Comparison of ENCODE assay signal across 8 cellular contexts in genomic region chrX:137565921-137566745, GRCh38. TPM values are rescaled to one million over a fixed set of nuclear protein-coding genes. Genes with fewer than 3 reads are reported as not detected.
DNase-seq lines count a peak whose midpoint lies in the region; ATAC-seq, FAIRE-seq and TF ChIP-seq lines count a peak whose summit lies in the region.

TSS of gene ZIC3 (plus strand) at chrX:137566127. CDS start at chrX:137566692, 565 bp downstream.

- CTCF ChIA-PET in H1 (lab: Charles Lee; ENCODE audit: partially characterized antibody): interaction anchor here (0.8 to 1.2 kb wide), 3 partner anchors 16 to 20 kb away, joined by 3 to 5 read pairs (median 4); no protein-coding TSS in a partner anchor

- H4K5ac ChIP-seq in H1 (ENCODE audit: insufficient read length, low read depth, low read length): peak within 1 kb of the TSS; percentile 79

- WGBS in H1 (ENCODE audit: extremely low coverage in 1 of 2, insufficient coverage in 1 of 2, insufficient read length in 1 of 2, insufficient replicate concordance in 2 of 2, low coverage in 1 of 2, low lambda C conversion rate in 2 of 2, missing lambda C conversion rate in 1 of 2), 2 experiments: 0% methylated on average over 12 of the region's 69 CpGs; no CpG with 5 or more reads in 1 of the 2 experiments
- 0 to 1% methylated on average over 3 to 23 of the region's 69 CpGs for WGBS in mesodermal cell (ENCODE audit: insufficient coverage in 2 of 2), 2 experiments
- WGBS in tibial nerve, 2 donors: 0 to 37% methylated on average over 3 to 67 of the region's 69 CpGs

- H3K56ac ChIP-seq in H1 (replicated peaks; ENCODE audit: insufficient read length, low read depth, low read length): peak within 1 kb of the TSS; percentile 30

- FAIRE-seq in H1 (lab: Jason Lieb, UNC) (no peak), GM12891 (lab: Jason Lieb, UNC) (no peak)

- no peak for TF ChIP-seq CTCF in H1 (IDR thresholded peaks at IDR 0.05; ENCODE audit: control extremely low read depth in 1 of 3, insufficient read depth in 1 of 3, low read depth in 1 of 3, low read length in 3 of 3)
- TF ChIP-seq CTCF in tibial nerve (IDR thresholded peaks at IDR 0.05): no peak

- H3K18ac ChIP-seq in H1 (ENCODE audit: extremely low read depth, low read length): peak within 1 kb of the TSS; percentile 78

- 0 out of 2 replicates have a peak within 1 kb of the TSS, but pooled peaks have one; percentile 39 for H2AK5ac ChIP-seq in H1 (ENCODE audit: low read depth, low read length)

- peak within 1 kb of the TSS; percentile 80; the same call in 1 of the 2 replicates for H2BK12ac ChIP-seq in H1 (ENCODE audit: low read depth, low read length)

- H3K27me3 ChIP-seq in H1 (replicated peaks in 1 of 4; ENCODE audit: control insufficient read depth in 3 of 4, extremely low read depth in 1 of 4, insufficient read depth in 3 of 4, low read length in 3 of 4): no peaks in the 10 kb centered on the region
- peaks cover 0 to 94% of the 10 kb centered on the region in 2 donors for H3K27me3 ChIP-seq in tibial nerve

- H4K8ac ChIP-seq in H1 (ENCODE audit: extremely low read depth, insufficient read depth, low read length): peak within 1 kb of the TSS; percentile 51; the same call in 1 of the 2 replicates

- H3K23me2 ChIP-seq in H1 (ENCODE audit: low read depth, low read length): peaks cover 18% of the 10 kb centered on the region

- H2BK5ac ChIP-seq in H1 (ENCODE audit: low read depth, low read length): peak within 1 kb of the TSS; percentile 78

- no peak for TF ChIP-seq RAD21 in H1 (IDR thresholded peaks at IDR 0.05 in 1 of 2, conservative IDR thresholded peaks at IDR 0.05 in 1 of 2; ENCODE audit: low read depth in 2 of 2, low read length in 2 of 2)

- peaks cover 20 to 81% of the 10 kb centered on the region in 2 experiments for H3K79me2 ChIP-seq in H1 (ENCODE audit: control insufficient read depth in 1 of 2, insufficient read depth in 2 of 2, low read length in 2 of 2)

- peaks cover 2 to 5% of the 10 kb centered on the region in 2 experiments for H4K20me1 ChIP-seq in H1 (replicated peaks in 1 of 2; ENCODE audit: control insufficient read depth in 1 of 2, insufficient read depth in 2 of 2, low read length in 2 of 2)

- TF ChIP-seq POLR2A in H1 (IDR thresholded peaks at IDR 0.05; ENCODE audit: control extremely low read depth in 1 of 2, low read depth in 2 of 2, low read length in 2 of 2) (peak in 1 of 2 experiments; percentile 75; a peak in 2 of 3 replicates), tibial nerve (IDR thresholded peaks at IDR 0.05) (no peak), GM12891 (IDR thresholded peaks at IDR 0.05; ENCODE audit: low read depth, low read length) (no peak)

- POLR2A ChIA-PET in H1 (lab: Charles Lee; ENCODE audit: partially characterized antibody): interaction anchor here (0.6 to 7.3 kb wide), 9 partner anchors 8 to 407 kb away, joined by 3 to 105 read pairs (median 5); no protein-coding TSS in a partner anchor

- H2BK15ac ChIP-seq in H1 (ENCODE audit: low read length): peak within 1 kb of the TSS; percentile 92

- no peak within 1 kb of the TSS; the same call in 1 of the 2 replicates for H3K27ac ChIP-seq in H1 (ENCODE audit: low read depth, low read length)
- no peak within 1 kb of the TSS for H3K27ac ChIP-seq in mesodermal cell (ENCODE audit: low read depth, low read length, severe bottlenecking)
- no peak within 1 kb of the TSS for H3K27ac ChIP-seq in tibial nerve

- peak; percentile 92 for DNase-seq in DMS 273 (lab: John Stamatoyannopoulos, UW; ENCODE audit: unreplicated experiment)
- DNase-seq in NCI-H524 treated with DMSO at 0.1 percent for 48 hours (lab: John Stamatoyannopoulos, UW): peak; percentile 43
- DNase-seq in H1 (ENCODE audit: low read depth in 1 of 2, low spot score in 2 of 2): peak in 1 of 2 experiments; percentile 84
- peak in 1 of 2 donors; percentile 8 for DNase-seq in tibial nerve (ENCODE audit: low spot score in 2 of 2)
- no peak for DNase-seq in SHP77 (lab: John Stamatoyannopoulos, UW)
- DNase-seq in GM12891 (ENCODE audit: insufficient read length, low spot score): no peak

- no peak within 1 kb of the TSS for H2BK20ac ChIP-seq in H1 (ENCODE audit: low read length)

- H3K9ac ChIP-seq in H1 (replicated peaks in 1 of 4; ENCODE audit: extremely low read depth in 1 of 4, low read depth in 3 of 4, low read length in 3 of 4): peak within 1 kb of the TSS; percentile 45 to 79 (median 58)

- peak within 1 kb of the TSS; percentile 69 for H3K4ac ChIP-seq in H1 (replicated peaks; ENCODE audit: insufficient read length, low read depth, low read length)

- no peak within 1 kb of the TSS for H2AFZ ChIP-seq in H1 (ENCODE audit: low read length)

- H4K91ac ChIP-seq in H1 (replicated peaks; ENCODE audit: insufficient read length, low read length): peak within 1 kb of the TSS; percentile 34

- TF ChIP-seq EP300 in H1 (IDR thresholded peaks at IDR 0.05; ENCODE audit: borderline replicate concordance in 1 of 2, low read depth in 2 of 2, low read length in 2 of 2): no peak
- no peak for TF ChIP-seq EP300 in tibial nerve (IDR thresholded peaks at IDR 0.05)

- H3K4me3 ChIP-seq in H1 (ENCODE audit: extremely low read depth in 1 of 4, insufficient read depth in 2 of 4, low read depth in 3 of 4, low read length in 4 of 4) (peak within 1 kb of the TSS; percentile 69 to 96 (median 82)), mesodermal cell (ENCODE audit: extremely low read depth, insufficient read depth, low read length, poor library complexity, severe bottlenecking) (peak within 1 kb of the TSS; percentile 47), tibial nerve (peak within 1 kb of the TSS; percentile 25 to 69 (median 46))

- peaks cover 0 to 45% (median 9%) of the 10 kb centered on the region in 4 experiments; a peak in 6 of 8 replicates for H3K36me3 ChIP-seq in H1 (ENCODE audit: control insufficient read depth in 2 of 4, insufficient read depth in 4 of 4, low read length in 3 of 4)
- no peaks in the 10 kb centered on the region for H3K36me3 ChIP-seq in mesodermal cell (ENCODE audit: control insufficient read depth, insufficient read depth, low read length)
- H3K36me3 ChIP-seq in tibial nerve: no peaks in the 10 kb centered on the region

- peak within 1 kb of the TSS; percentile 90 to 99 for H3K4me2 ChIP-seq in H1 (ENCODE audit: insufficient read depth in 1 of 2, low read depth in 2 of 2, low read length in 2 of 2)

- no peak within 1 kb of the TSS for H3K23ac ChIP-seq in H1 (ENCODE audit: insufficient read length)

- H3K14ac ChIP-seq in H1 (ENCODE audit: insufficient read length): no peak within 1 kb of the TSS

- peak within 1 kb of the TSS; percentile 38 for H2BK120ac ChIP-seq in H1 (replicated peaks; ENCODE audit: low read depth, low read length)

- no peak for ATAC-seq in GM18519 (IDR thresholded peaks at IDR 0.05; ENCODE audit: low FRiP score, unreplicated experiment)

- H3K4me1 ChIP-seq in H1 (replicated peaks in 1 of 4; ENCODE audit: control insufficient read depth in 3 of 4, insufficient read depth in 4 of 4, low read length in 3 of 4) (peaks cover 0 to 8% (median 2%) of the 10 kb centered on the region in 4 experiments; a peak in 4 of 7 replicates), mesodermal cell (ENCODE audit: control insufficient read depth, insufficient read depth, low read length, poor library complexity, severe bottlenecking) (peaks cover 10% of the 10 kb centered on the region), tibial nerve (peaks cover 0 to 26% (median 6%) of the 10 kb centered on the region in 4 donors)

- H3K9me3 ChIP-seq in H1 (ENCODE audit: insufficient read depth in 2 of 2, low read depth in 1 of 2, low read length in 1 of 2) (no peaks in the 10 kb centered on the region), mesodermal cell (ENCODE audit: control insufficient read depth, low read length) (no peaks in the 10 kb centered on the region), tibial nerve (no peaks in the 10 kb centered on the region)

- no peaks in the 10 kb centered on the region for H3K79me1 ChIP-seq in H1 (ENCODE audit: low read depth, low read length)

TF ChIP-seq in H1, 55 proteins besides CTCF, POLR2A, EP300 and RAD21 (continues in another document):
- TF ChIP-seq ATF3 (IDR thresholded peaks at IDR 0.05; ENCODE audit: insufficient read depth, low read depth, low read length) (no peak), SIRT6 (IDR thresholded peaks at IDR 0.05; ENCODE audit: low read length) (no peak), SIN3A (conservative IDR thresholded peaks at IDR 0.05 in 1 of 2, IDR thresholded peaks at IDR 0.05 in 1 of 2; ENCODE audit: low read depth in 1 of 2, low read length in 2 of 2) (no peak), SUZ12 (IDR thresholded peaks at IDR 0.05; ENCODE audit: low read length) (no peak), HDAC2 (IDR thresholded peaks at IDR 0.05; ENCODE audit: borderline replicate concordance in 1 of 2, low read depth in 2 of 2, low read length in 2 of 2) (no peak)

TF ChIP-seq in GM12891, 5 proteins besides CTCF, POLR2A, EP300 and RAD21:
- no peak for TF ChIP-seq POLR2AphosphoS5 (IDR thresholded peaks at IDR 0.05; ENCODE audit: low read depth, low read length)
- no peak for TF ChIP-seq PAX5 (IDR thresholded peaks at IDR 0.05; ENCODE audit: insufficient read depth, low read length, severe bottlenecking)
- TF ChIP-seq TAF1 (IDR thresholded peaks at IDR 0.05; ENCODE audit: low read depth, low read length): no peak
- no peak for TF ChIP-seq SPI1 (IDR thresholded peaks at IDR 0.05; ENCODE audit: low read depth, low read length)

RNA-seq across cellular contexts. Expression of gene ZIC3, which starts in this region (rescaled TPM):
- total RNA-seq in H1 (2021; fragmentation: NEBNext Ultra II Directional; extraction: Animal tissue kit (Norgen Biotek cat#: 25700)): 73.1 and 79.2 TPM in 2 replicates
- polyA plus RNA-seq in H1 (2011; rRNA removed): 53.7 and 79.8 TPM in 2 replicates
- 68.4 TPM for polyA plus RNA-seq in H1 (2011; cell fraction: cytosol; rRNA removed)
- 190 TPM for polyA plus RNA-seq in H1 (2011; cell fraction: nucleus; rRNA removed)
- polyA plus RNA-seq in H1 (2012, experiment 1 of 2): 65.0 to 85.6 TPM (median 70.5 TPM) in 4 replicates
- 33.6 TPM for polyA plus RNA-seq in H1 (2012, experiment 2 of 2)
- polyA plus RNA-seq in H1 (2013, experiment 1 of 2): 60.3 TPM
- 54.6 TPM for polyA plus RNA-seq in H1 (2013, experiment 2 of 2)
- polyA minus RNA-seq in H1 (2011; rRNA and poly(A)+ RNA removed): 56.3 and 108 TPM in 2 replicates
- polyA minus RNA-seq in H1 (2011; cell fraction: cytosol; rRNA and poly(A)+ RNA removed): 66.3 TPM
- 67.0 TPM for polyA minus RNA-seq in H1 (2011; cell fraction: nucleus; rRNA and poly(A)+ RNA removed)
- 9.4 TPM for polyA plus RNA-seq in mesodermal cell (2013, experiment 1 of 2)
- polyA plus RNA-seq in mesodermal cell (2013, experiment 2 of 2): 4.9 TPM
- total RNA-seq in tibial nerve: not detected
- polyA plus RNA-seq in GM12891 (2012; ENCODE audit: low read depth, missing spikeins): not detected

Comparison
In these comparisons a context has a peak if more than half of its experiments do, and no peak if none do; other contexts are left out.
1. RNA of gene ZIC3 (total RNA-seq): 73.1 to 79.2 TPM in H1; not detected in tibial nerve; every median in the first group is over 10 times any median in the second.
2. DNase-seq: peak in DMS 273 (single experiment) and NCI-H524 treated with DMSO at 0.1 percent for 48 hours (single experiment); none in SHP77 (0 of 2) and GM12891 (single experiment).
3. Peak in every context shown above with its lines, with median percentiles within 50 percentile points of each other: H3K4me3 ChIP-seq.